ENCODE assay signal across 8 cellular contexts in the genomic region with DNA sequence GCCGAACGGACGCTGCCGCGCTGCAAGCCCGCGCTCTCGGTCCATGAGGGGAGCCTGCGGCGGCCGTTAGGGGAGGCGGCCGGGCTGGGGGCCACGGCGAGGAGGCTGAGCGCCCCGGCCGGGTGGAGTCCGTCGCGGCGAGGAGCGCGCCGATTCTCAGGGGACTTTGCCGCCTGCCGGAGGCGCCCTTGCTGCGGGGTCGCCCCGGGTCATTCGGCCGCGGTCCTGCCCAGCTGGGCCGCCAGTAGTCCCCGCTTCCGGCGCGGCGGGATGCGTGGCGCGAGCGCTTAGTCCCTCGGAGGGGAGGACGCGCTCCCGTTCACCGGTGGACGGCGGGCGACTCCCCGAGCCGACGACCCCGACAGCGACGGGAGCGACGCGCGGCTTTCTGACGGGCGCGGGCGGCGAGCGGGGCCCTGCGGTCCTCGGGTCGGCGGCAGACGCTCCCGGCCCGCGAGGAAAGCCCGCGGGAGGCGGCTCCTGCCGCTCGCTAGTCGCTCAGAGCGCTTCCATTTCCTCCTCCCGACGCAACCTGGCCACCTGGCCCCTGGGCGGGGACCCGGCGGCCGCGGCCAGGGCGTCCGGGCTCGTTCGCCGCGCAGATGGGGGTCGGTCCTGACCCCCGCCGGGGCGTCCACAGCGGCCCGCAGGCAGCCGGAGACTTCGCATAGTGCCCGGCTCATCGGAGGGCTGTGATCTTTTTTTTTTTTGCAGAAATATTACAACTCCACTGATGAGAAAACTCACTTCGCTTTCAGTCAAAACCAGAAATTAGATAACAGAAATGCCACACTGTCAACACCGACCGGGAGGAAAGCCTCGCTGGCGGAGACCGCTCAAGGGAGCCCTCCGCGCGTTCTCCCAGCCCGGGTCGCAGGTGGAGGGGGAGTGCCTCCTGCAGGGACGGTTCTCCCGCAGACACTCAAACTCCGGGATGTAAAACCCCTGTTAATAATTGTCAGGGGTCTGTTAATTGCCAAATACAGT. TPM values are rescaled to one million over a fixed set of nuclear protein-coding genes. Genes with fewer than 3 reads are reported as not detected.
DNase-seq lines count a peak whose midpoint lies in the region; ATAC-seq and TF ChIP-seq lines count a peak whose summit lies in the region.

No MANE protein-coding gene starts in this region.

- ATAC-seq in CD8-positive, alpha-beta T cell: peak; percentile 3
- ATAC-seq in GM18909 (IDR thresholded peaks at IDR 0.05; ENCODE audit: poor library complexity, unreplicated experiment) (peak; percentile 25), HG03095 (IDR thresholded peaks at IDR 0.05; ENCODE audit: unreplicated experiment) (peak; percentile 24), left cardiac atrium (peak; percentile 28 to 39)

- peak overlapping the region; percentile 50 for H3K9ac ChIP-seq in rectal smooth muscle tissue (ENCODE audit: low read length)

- DNase-seq in CD8-positive, alpha-beta T cell: peak in 5 of 7 experiments; percentile 18 to 61 (median 31)
- DNase-seq in NCI-H774 (lab: John Stamatoyannopoulos, UW) (peak; percentile 21), left cardiac atrium (no peak), posterior vena cava (ENCODE audit: low spot score) (no peak)
- peak; percentile 30 for DNase-seq in activated naive CD4-positive, alpha-beta T cell treated with anti-CD3 and anti-CD28 coated beads, Interleukin-2, amount 50 U/mL, for 16 hours

- peaks cover 36% of the 10 kb centered on the region for H3K4me1 Mint-ChIP-seq in CD8-positive, alpha-beta T cell (ENCODE audit: low read depth)

- H3K27me3 ChIP-seq in CD8-positive, alpha-beta T cell (ENCODE audit: insufficient read depth, low read length): no peaks in the 10 kb centered on the region
- no peaks in the 10 kb centered on the region for H3K27me3 ChIP-seq in rectal smooth muscle tissue (ENCODE audit: control insufficient read depth, insufficient read depth, low read length)

- H3K4me3 ChIP-seq in CD8-positive, alpha-beta T cell (ENCODE audit: low read depth, low read length): peak overlapping the region; percentile 58
- peak overlapping the region; percentile 65 for H3K4me3 ChIP-seq in rectal smooth muscle tissue (ENCODE audit: low read length)

- H3K4me3 Mint-ChIP-seq in CD8-positive, alpha-beta T cell: peak overlapping the region; percentile 98

- H3K36me3 ChIP-seq in CD8-positive, alpha-beta T cell (ENCODE audit: insufficient read depth, low read length): no peaks in the 10 kb centered on the region
- no peaks in the 10 kb centered on the region for H3K36me3 ChIP-seq in rectal smooth muscle tissue (ENCODE audit: control insufficient read depth, insufficient read depth, low read length)

- POLR2A ChIA-PET in CD8-positive, alpha-beta T cell (lab: Charles Lee): interaction anchor here (0.7 to 6.2 kb wide), 6 partner anchors 51 to 131 kb away, joined by 3 to 86 read pairs (median 5); partner anchors contain the start of gene PRDM15

- H3K9me3 Mint-ChIP-seq in CD8-positive, alpha-beta T cell: peaks cover 3% of the 10 kb centered on the region

- no peaks in the 10 kb centered on the region for H3K27me3 Mint-ChIP-seq in CD8-positive, alpha-beta T cell (ENCODE audit: low read depth)

- H3K9me3 ChIP-seq in CD8-positive, alpha-beta T cell (ENCODE audit: low read length): no peaks in the 10 kb centered on the region

- peak overlapping the region; percentile 90 for H3K27ac Mint-ChIP-seq in CD8-positive, alpha-beta T cell

- CTCF ChIA-PET in CD8-positive, alpha-beta T cell (lab: Charles Lee): interaction anchor here (0.7 to 4.1 kb wide), 5 partner anchors 11 to 97 kb away, joined by 3 to 18 read pairs (median 4); no protein-coding TSS in a partner anchor

- H3K27ac ChIP-seq in CD8-positive, alpha-beta T cell (ENCODE audit: low read depth, low read length): peak overlapping the region; percentile 96
- peak overlapping the region; percentile 86 for H3K27ac ChIP-seq in rectal smooth muscle tissue (ENCODE audit: low read depth, low read length)

- TF ChIP-seq CTCF in CD8-positive, alpha-beta T cell (IDR thresholded peaks at IDR 0.05): no peak

- intact Hi-C loops in CD8-positive, alpha-beta T cell (cut with DNase I, micrococcal nuclease): loop anchor here (1.0 to 10.0 kb wide), 7 partner anchors 52 to 486 kb away; partner anchors contain the start of genes PRDM15 (in 2 of the 2) and RSPH1 (in 1 of the 2)
- intact Hi-C loops in left cardiac atrium (cut with DNase I): loop anchor here (5.0 to 10.0 kb wide), 2 partner anchors 97 to 104 kb away; no protein-coding TSS in a partner anchor
- intact Hi-C loops in posterior vena cava (cut with DNase I): no loop called here

- peaks cover 5% of the 10 kb centered on the region for H3K4me1 ChIP-seq in CD8-positive, alpha-beta T cell (ENCODE audit: insufficient read depth, low read length)
- no peaks in the 10 kb centered on the region for H3K4me1 ChIP-seq in rectal smooth muscle tissue (ENCODE audit: control insufficient read depth, insufficient read depth, low read length)

- peaks cover 20% of the 10 kb centered on the region for H3K36me3 Mint-ChIP-seq in CD8-positive, alpha-beta T cell

RNA-seq across cellular contexts. Expression of gene ZBTB21, which starts 0.6 kb away (rescaled TPM):
- total RNA-seq in CD8-positive, alpha-beta T cell: 100 to 1,000 TPM; 130 to 141 TPM
- total RNA-seq in left cardiac atrium: 10 to 100 TPM in 1 of 2 donors, 1 to 10 TPM in 1; 5.7 to 14.7 TPM
- total RNA-seq in posterior vena cava: 10 to 100 TPM; 12.6 to 25.6 TPM

RNA-seq across cellular contexts. Expression of gene C2CD2, which starts 57.0 kb away (rescaled TPM):
- total RNA-seq in CD8-positive, alpha-beta T cell: 1 to 10 TPM; 6.7 to 7.8 TPM
- total RNA-seq in left cardiac atrium (10 to 100 TPM; 16.2 to 17.1 TPM), posterior vena cava (10 to 100 TPM; 28.0 to 43.1 TPM)

Comparison
In these comparisons a context has a peak if more than half of its experiments do, and no peak if none do; other contexts are left out.
1. DNase-seq: peak in CD8-positive, alpha-beta T cell (5 of 7), NCI-H774 (single experiment) and activated naive CD4-positive, alpha-beta T cell treated with anti-CD3 and anti-CD28 coated beads, Interleukin-2, amount 50 U/mL, for 16 hours (single experiment); none in left cardiac atrium (single experiment) and posterior vena cava (single experiment).
2. RNA of gene ZBTB21, which starts 0.6 kb away (total RNA-seq): 130 to 141 TPM in CD8-positive, alpha-beta T cell; 12.6 to 25.6 TPM in posterior vena cava and 5.7 to 14.7 TPM in left cardiac atrium; every median in the first group is over 4 times any median in the second.
3. intact Hi-C loops: an anchor here in CD8-positive, alpha-beta T cell (1.0 to 10.0 kb wide) and left cardiac atrium (5.0 to 10.0 kb wide); none called in posterior vena cava.
4. Peak in every context shown above with its lines, with median percentiles within 50 percentile points of each other: ATAC-seq.